ENCODE assay signal across 8 cellular contexts in the genomic region with DNA sequence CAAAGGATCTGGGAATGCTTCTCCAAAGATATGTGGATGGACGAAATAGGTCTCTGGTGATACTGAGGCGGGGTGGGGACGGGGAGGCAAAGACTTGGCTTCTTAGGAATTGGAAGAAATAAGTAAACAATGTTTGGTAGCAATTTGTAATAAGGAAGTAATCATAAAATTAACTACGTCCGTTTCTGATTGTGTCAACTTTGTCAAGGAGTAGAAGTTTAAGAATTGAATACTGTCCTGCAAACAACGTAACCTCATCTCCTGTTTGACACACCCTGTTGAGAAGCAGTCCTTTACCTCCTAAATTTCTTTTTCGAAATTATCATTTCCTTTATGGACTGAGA. TPM values are rescaled to one million over a fixed set of nuclear protein-coding genes. Genes with fewer than 3 reads are reported as not detected.
DNase-seq lines count a peak whose midpoint lies in the region; ATAC-seq and TF ChIP-seq lines count a peak whose summit lies in the region.

No MANE protein-coding gene starts in this region.

- H3F3A ChIP-seq in OCI-LY1 (ENCODE audit: insufficient read depth, low read length) = no peaks in the 10 kb centered on the region

- POLR2A ChIA-PET in CD4-positive, alpha-beta memory T cell (lab: Charles Lee; ENCODE audit: partially characterized antibody) = interaction anchor here (0.8 to 5.7 kb wide), 13 partner anchors 14 to 215 kb away, joined by 3 to 58 read pairs (median 9); partner anchors contain the start of genes ANKRD34A, LIX1L, NUDT17 and PIAS3

- peak overlapping the region; percentile 93 to 100 for H3K4me3 ChIP-seq in CD4-positive, alpha-beta memory T cell (ENCODE audit: low read length in 2 of 2)
- H3K4me3 ChIP-seq in OCI-LY1 (ENCODE audit: low read depth, low read length, poor library complexity, severe bottlenecking) (peak overlapping the region; percentile 95), endocrine pancreas (ENCODE audit: control insufficient read depth, insufficient read depth, low read length) (peak overlapping the region; percentile 90), neuron (ENCODE audit: low read length) (peak overlapping the region; percentile 76)

- H3K9me2 ChIP-seq in OCI-LY1 (ENCODE audit: low read depth, low read length) = no peaks in the 10 kb centered on the region

- TF ChIP-seq CTCF in OCI-LY1 (IDR thresholded peaks at IDR 0.05; ENCODE audit: low read length) = no peak

- ATAC-seq in HG02610 (IDR thresholded peaks at IDR 0.05; ENCODE audit: unreplicated experiment) = no peak

- H3K9ac ChIP-seq in OCI-LY1 (ENCODE audit: low read length) = peak overlapping the region; percentile 89
- H3K9ac ChIP-seq in endocrine pancreas (ENCODE audit: control insufficient read depth, insufficient read depth, low read length) = peak overlapping the region; percentile 85

- H3K27me3 ChIP-seq in CD4-positive, alpha-beta memory T cell (ENCODE audit: insufficient read depth, low read length) = no peaks in the 10 kb centered on the region
- no peaks in the 10 kb centered on the region for H3K27me3 ChIP-seq in OCI-LY1 (ENCODE audit: insufficient read depth, low read length)
- H3K27me3 ChIP-seq in endocrine pancreas (ENCODE audit: control insufficient read depth, insufficient read depth, low read length) = no peaks in the 10 kb centered on the region
- H3K27me3 ChIP-seq in neuron (ENCODE audit: insufficient read depth, low read length) = no peaks in the 10 kb centered on the region

- peaks cover 35 to 45% of the 10 kb centered on the region in 2 donors for H3K36me3 Mint-ChIP-seq in CD4-positive, alpha-beta memory T cell

- peaks cover 23% of the 10 kb centered on the region for H3K4me1 ChIP-seq in CD4-positive, alpha-beta memory T cell (ENCODE audit: insufficient read depth, low read length)
- H3K4me1 ChIP-seq in OCI-LY1 (ENCODE audit: insufficient read depth, low read length, severe bottlenecking) = peaks cover 14% of the 10 kb centered on the region
- peaks cover 7% of the 10 kb centered on the region for H3K4me1 ChIP-seq in endocrine pancreas (ENCODE audit: control insufficient read depth, insufficient read depth, low read length)
- H3K4me1 ChIP-seq in neuron (ENCODE audit: insufficient read depth, low read length) = peaks cover 9% of the 10 kb centered on the region

- CTCF ChIA-PET in CD4-positive, alpha-beta memory T cell (lab: Charles Lee; ENCODE audit: partially characterized antibody) = interaction anchor here (1.0 to 3.7 kb wide), 3 partner anchors 21 to 194 kb away, joined by 3 to 31 read pairs (median 4); partner anchors contain the start of gene NUDT17

- DNase-seq in CD4-positive, alpha-beta memory T cell = no peak
- DNase-seq in NCI-H1930 (lab: John Stamatoyannopoulos, UW) (no peak), SKM-1 treated with dmso at 0.1 percent for 144 hours (lab: John Stamatoyannopoulos, UW; ENCODE audit: unreplicated experiment) (no peak), iPS-NIHi11 (ENCODE audit: low spot score) (no peak)

- H4K20me1 ChIP-seq in OCI-LY1 (ENCODE audit: insufficient read depth, low read length) = no peaks in the 10 kb centered on the region

- peak overlapping the region; percentile 97 to 99 (median 98) for H3K4me3 Mint-ChIP-seq in CD4-positive, alpha-beta memory T cell

- peaks cover 21% of the 10 kb centered on the region for H3K79me2 ChIP-seq in OCI-LY1 (ENCODE audit: insufficient read depth, low read length)

- H2AFZ ChIP-seq in OCI-LY1 (ENCODE audit: low read length) (peak overlapping the region; percentile 38; the same call in 1 of the 2 replicates), neuron (ENCODE audit: low read depth, low read length) (peak overlapping the region; percentile 76)

- H3K4me1 Mint-ChIP-seq in CD4-positive, alpha-beta memory T cell = peaks cover 17 to 36% (median 24%) of the 10 kb centered on the region in 4 donors

- H3K36me3 ChIP-seq in CD4-positive, alpha-beta memory T cell (ENCODE audit: insufficient read depth, low read length) = peaks cover 30% of the 10 kb centered on the region
- peaks cover 39% of the 10 kb centered on the region for H3K36me3 ChIP-seq in OCI-LY1 (ENCODE audit: insufficient read depth, low read length)
- H3K36me3 ChIP-seq in endocrine pancreas (ENCODE audit: control insufficient read depth, insufficient read depth, low read length) = peaks cover 1% of the 10 kb centered on the region
- H3K36me3 ChIP-seq in neuron (ENCODE audit: insufficient read depth, low read length) = peaks cover 36% of the 10 kb centered on the region

- no peaks in the 10 kb centered on the region for H3K27me3 Mint-ChIP-seq in CD4-positive, alpha-beta memory T cell

- intact Hi-C loops in CD4-positive, alpha-beta memory T cell (cut with micrococcal nuclease) = loop anchor here (1.0 to 2.0 kb wide), 2 partner anchors 20 to 35 kb away; partner anchors contain the start of genes NUDT17 and PIAS3

- H3K4me2 ChIP-seq in OCI-LY1 (ENCODE audit: low read length) = peak overlapping the region; percentile 86

- no peaks in the 10 kb centered on the region for H3K9me3 ChIP-seq in CD4-positive, alpha-beta memory T cell (ENCODE audit: control insufficient read depth in 1 of 2, low read length in 2 of 2)
- no peaks in the 10 kb centered on the region for H3K9me3 ChIP-seq in OCI-LY1 (ENCODE audit: low read length)
- no peaks in the 10 kb centered on the region for H3K9me3 ChIP-seq in endocrine pancreas (ENCODE audit: control insufficient read depth, low read length)
- H3K9me3 ChIP-seq in neuron (ENCODE audit: low read length) = no peaks in the 10 kb centered on the region

- H3K27ac ChIP-seq in CD4-positive, alpha-beta memory T cell (ENCODE audit: low read depth, low read length) = peak overlapping the region; percentile 78
- peak overlapping the region; percentile 36 for H3K27ac ChIP-seq in OCI-LY1 (ENCODE audit: low read depth, low read length, poor library complexity, severe bottlenecking)

- H3K27ac Mint-ChIP-seq in CD4-positive, alpha-beta memory T cell = peak overlapping the region; percentile 90 to 99 (median 97)

- H3K9me3 Mint-ChIP-seq in CD4-positive, alpha-beta memory T cell = no peaks in the 10 kb centered on the region

RNA-seq across cellular contexts. Expression of gene POLR3C, which starts 0.5 kb away (rescaled TPM):
- 10 to 100 TPM; 43.5 to 44.8 TPM for total RNA-seq in CD4-positive, alpha-beta memory T cell
- 10 to 100 TPM; 43.5 to 52.0 TPM for polyA plus RNA-seq in CD4-positive, alpha-beta memory T cell

RNA-seq across cellular contexts. Expression of gene RNF115, which starts 0.6 kb away (rescaled TPM):
- total RNA-seq in CD4-positive, alpha-beta memory T cell = 10 to 100 TPM; 15.2 to 15.3 TPM
- 1 to 10 TPM; 3.3 to 7.6 TPM for polyA plus RNA-seq in CD4-positive, alpha-beta memory T cell

RNA-seq across cellular contexts. Expression of gene NUDT17, which starts 21.0 kb away (rescaled TPM):
- total RNA-seq in CD4-positive, alpha-beta memory T cell = 1 to 10 TPM; 3.1 to 5.6 TPM
- polyA plus RNA-seq in CD4-positive, alpha-beta memory T cell = 1 to 10 TPM; 3.0 to 3.7 TPM

RNA-seq across cellular contexts. Expression of gene PIAS3, which starts 34.4 kb away (rescaled TPM):
- 10 to 100 TPM; 30.3 to 33.6 TPM for total RNA-seq in CD4-positive, alpha-beta memory T cell
- polyA plus RNA-seq in CD4-positive, alpha-beta memory T cell = 10 to 100 TPM in 1 of 2 donors, 1 to 10 TPM in 1; 8.8 to 17.8 TPM
